In genomic region chr3:119463171-119464169, GRCh38 we compare ENCODE assay signal across 8 cellular contexts. TPM values are rescaled to one million over a fixed set of nuclear protein-coding genes. Genes with fewer than 3 reads are reported as not detected.
A peak's percentile ranks its signal among the peaks of the same experiment; 100 is the strongest.
DNase-seq lines count a peak whose midpoint lies in the region; ATAC-seq and TF ChIP-seq lines count a peak whose summit lies in the region.

TSS of gene TMEM39A (minus strand) at chr3:119463615. CDS start at chr3:119462074, 1,541 bp downstream.

- ATAC-seq in DND-41 (ENCODE audit: insufficient read depth, low read depth): peak; percentile 89

- intact Hi-C loops in activated T-helper 1 cell treated with anti-CD3 and anti-CD28 coated beads, Interleukin-12 subunit alpha, Interleukin-12 subunit beta, Interleukin-2, Interleukin-4 antibody, amounts not matched to agents 30 ng/mL and 10 ng/mL and 1 ng/mL, durations not matched to agents 14 hours and 24 hours and 36 hours (cut with micrococcal nuclease): loop anchor here (1.0 to 10.0 kb wide), 11 partner anchors 35 to 881 kb away; partner anchors contain the start of genes ARHGAP31, CD80, COX17 and LRRC58
- intact Hi-C loops in esophagus squamous epithelium (cut with DNase I): no loop called here

- H3K9me3 ChIP-seq in DND-41 (ENCODE audit: insufficient read depth, low read length, severe bottlenecking): no peaks in the 10 kb centered on the region
- no peaks in the 10 kb centered on the region for H3K9me3 ChIP-seq in GM23248 (ENCODE audit: low read depth)
- H3K9me3 ChIP-seq in esophagus squamous epithelium: no peaks in the 10 kb centered on the region

- no peaks in the 10 kb centered on the region for H4K20me1 ChIP-seq in DND-41 (ENCODE audit: insufficient read depth, low read length)
- no peaks in the 10 kb centered on the region; the same call in 1 of the 2 replicates for H4K20me1 ChIP-seq in GM23248 (ENCODE audit: insufficient read depth)

- no peaks in the 10 kb centered on the region for H3K9me2 ChIP-seq in GM23248 (ENCODE audit: insufficient read depth)

- H3K36me3 Mint-ChIP-seq in activated T-helper 1 cell treated with anti-CD3 and anti-CD28 coated beads, Interleukin-12 subunit alpha, Interleukin-12 subunit beta, Interleukin-2, Interleukin-4 antibody, amounts not matched to agents 30 ng/mL and 10 ng/mL and 1 ng/mL, durations not matched to agents 14 hours and 24 hours and 36 hours (ENCODE audit: low read depth): peaks cover 24% of the 10 kb centered on the region

- H3K27ac ChIP-seq in DND-41 (ENCODE audit: low read length) (peak within 1 kb of the TSS; percentile 78), GM23248 (peak within 1 kb of the TSS; percentile 94), esophagus squamous epithelium (peak within 1 kb of the TSS; percentile 87 to 93 (median 90))

- H3K9me3 Mint-ChIP-seq in activated T-helper 1 cell treated with anti-CD3 and anti-CD28 coated beads, Interleukin-12 subunit alpha, Interleukin-12 subunit beta, Interleukin-2, Interleukin-4 antibody, amounts not matched to agents 30 ng/mL and 10 ng/mL and 1 ng/mL, durations not matched to agents 14 hours and 24 hours and 36 hours: no peaks in the 10 kb centered on the region

- peaks cover 49% of the 10 kb centered on the region for H3K4me1 Mint-ChIP-seq in activated T-helper 1 cell treated with anti-CD3 and anti-CD28 coated beads, Interleukin-12 subunit alpha, Interleukin-12 subunit beta, Interleukin-2, Interleukin-4 antibody, amounts not matched to agents 30 ng/mL and 10 ng/mL and 1 ng/mL, durations not matched to agents 14 hours and 24 hours and 36 hours (ENCODE audit: low read depth)

- TF ChIP-seq CTCF in DND-41 (IDR thresholded peaks at IDR 0.05; ENCODE audit: borderline replicate concordance, extremely low read depth, low read length, poor library complexity, severe bottlenecking) (no peak), esophagus squamous epithelium (IDR thresholded peaks at IDR 0.05) (peak in 4 of 6 experiments; percentile 7 to 44 (median 26))

- H3K4me1 ChIP-seq in DND-41 (ENCODE audit: insufficient read depth, low read length) (peaks cover 45% of the 10 kb centered on the region), GM23248 (ENCODE audit: insufficient read depth) (peaks cover 23% of the 10 kb centered on the region), esophagus squamous epithelium (peaks cover 2 to 42% (median 7%) of the 10 kb centered on the region in 3 donors)

- peak within 1 kb of the TSS; percentile 78 for H2AFZ ChIP-seq in DND-41 (ENCODE audit: low read depth, low read length)
- H2AFZ ChIP-seq in GM23248: peak within 1 kb of the TSS; percentile 95

- H3K4me2 ChIP-seq in DND-41 (ENCODE audit: insufficient read depth, low read length) (peak within 1 kb of the TSS; percentile 66), GM23248 (ENCODE audit: unreplicated experiment) (peak within 1 kb of the TSS; percentile 91)

- in situ Hi-C loops in GM23248 (cut with MboI): no loop called here

- peak within 1 kb of the TSS; percentile 68 for H3K9ac ChIP-seq in DND-41 (ENCODE audit: low read depth, low read length)
- peak within 1 kb of the TSS; percentile 100 for H3K9ac ChIP-seq in GM23248

- DNase-seq in DND-41 (peak; percentile 97), GM23248 (peak; percentile 99), Kasumi-1 (lab: John Stamatoyannopoulos, UW) (peak; percentile 95 to 96), RPMI7951 (ENCODE audit: low read depth) (peak; percentile 98), esophagus squamous epithelium (lab: John Stamatoyannopoulos, UW) (peak; percentile 94), myocyte (ENCODE audit: low read depth) (peak; percentile 99)
- peak; percentile 98 for DNase-seq in activated T-helper 1 cell treated with anti-CD3 and anti-CD28 coated beads, Interleukin-12 subunit alpha, Interleukin-12 subunit beta, Interleukin-2, Interleukin-4 antibody, amounts not matched to agents 30 ng/mL and 10 ng/mL and 1 ng/mL, durations not matched to agents 14 hours and 24 hours and 36 hours (ENCODE audit: low spot score)
- peak; percentile 98 for DNase-seq in stimulated activated CD8-positive, alpha-beta memory T cell treated with anti-CD3 and anti-CD28 coated beads, Interleukin-7, amount 100 ng/mL, for 48 hours (ENCODE audit: extremely low read depth in 1 of 2, low read depth in 1 of 2)

- peak within 1 kb of the TSS; percentile 97 for H3K27ac Mint-ChIP-seq in activated T-helper 1 cell treated with anti-CD3 and anti-CD28 coated beads, Interleukin-12 subunit alpha, Interleukin-12 subunit beta, Interleukin-2, Interleukin-4 antibody, amounts not matched to agents 30 ng/mL and 10 ng/mL and 1 ng/mL, durations not matched to agents 14 hours and 24 hours and 36 hours

- 8 to 9% methylated on average over 51 of the region's 51 CpGs for WGBS in GM23248 (ENCODE audit: low coverage in 1 of 2, low lambda C conversion rate in 2 of 2, missing lambda C conversion rate in 2 of 2), 2 experiments
- WGBS in esophagus squamous epithelium, 2 donors: 5 to 6% methylated on average over 27 to 28 of the region's 51 CpGs

- H3K27me3 Mint-ChIP-seq in activated T-helper 1 cell treated with anti-CD3 and anti-CD28 coated beads, Interleukin-12 subunit alpha, Interleukin-12 subunit beta, Interleukin-2, Interleukin-4 antibody, amounts not matched to agents 30 ng/mL and 10 ng/mL and 1 ng/mL, durations not matched to agents 14 hours and 24 hours and 36 hours (ENCODE audit: insufficient read depth): peaks cover 3% of the 10 kb centered on the region

- H3K4me3 ChIP-seq in DND-41 (ENCODE audit: low read depth in 1 of 2, low read length in 2 of 2) (peak within 1 kb of the TSS; percentile 71 to 88), GM23248 (peak within 1 kb of the TSS; percentile 99), esophagus squamous epithelium (peak within 1 kb of the TSS; percentile 69 to 97 (median 90))

- TF ChIP-seq POLR2A in esophagus squamous epithelium (IDR thresholded peaks at IDR 0.05): peak in 3 of 4 donors; percentile 62 to 93 (median 89)

- H3K27me3 ChIP-seq in DND-41 (ENCODE audit: insufficient read depth, low read length, poor library complexity) (no peaks in the 10 kb centered on the region), GM23248 (replicated peaks; ENCODE audit: insufficient read depth) (no peaks in the 10 kb centered on the region), esophagus squamous epithelium (no peaks in the 10 kb centered on the region)

- no peaks in the 10 kb centered on the region for H3F3A ChIP-seq in GM23248 (ENCODE audit: insufficient read depth)

- peak within 1 kb of the TSS; percentile 98 for H3K4me3 Mint-ChIP-seq in activated T-helper 1 cell treated with anti-CD3 and anti-CD28 coated beads, Interleukin-12 subunit alpha, Interleukin-12 subunit beta, Interleukin-2, Interleukin-4 antibody, amounts not matched to agents 30 ng/mL and 10 ng/mL and 1 ng/mL, durations not matched to agents 14 hours and 24 hours and 36 hours

- peaks cover 48% of the 10 kb centered on the region for H3K79me2 ChIP-seq in DND-41 (ENCODE audit: insufficient read depth, low read length)
- H3K79me2 ChIP-seq in GM23248 (ENCODE audit: insufficient read depth): peaks cover 55% of the 10 kb centered on the region

- H3K36me3 ChIP-seq in DND-41 (ENCODE audit: insufficient read depth, low read length) (peaks cover 33% of the 10 kb centered on the region; the same call in 1 of the 2 replicates), GM23248 (ENCODE audit: low read depth) (peaks cover 34% of the 10 kb centered on the region), esophagus squamous epithelium (peaks cover 0 to 33% (median 2%) of the 10 kb centered on the region in 3 donors)

RNA-seq across cellular contexts. Expression of gene TMEM39A, which starts in this region (rescaled TPM):
- total RNA-seq in GM23248 (2014; rRNA removed; shearing (Covaris generic)): 78.8 and 105 TPM in 2 replicates
- 37.9 and 41.1 TPM in 2 replicates for polyA plus RNA-seq in GM23248 (2016; fragmentation: Nextera tagmentation; extraction: Ambion mirVana)
- total RNA-seq in RPMI7951 (2014; rRNA removed; shearing (Covaris generic)): 39.4 and 43.5 TPM in 2 replicates
- 51.3 and 56.9 TPM in 2 replicates for total RNA-seq in activated T-helper 1 cell treated with anti-CD3 and anti-CD28 coated beads, Interleukin-12 subunit alpha, Interleukin-12 subunit beta, Interleukin-2, Interleukin-4 antibody, amounts not matched to agents 30 ng/mL and 10 ng/mL and 1 ng/mL, durations not matched to agents 14 hours and 24 hours and 36 hours
- total RNA-seq in esophagus squamous epithelium: 10 to 100 TPM; 14.3 to 26.5 (median 21.0) TPM
- total RNA-seq in myocyte: 29.2 and 54.1 TPM in 2 replicates
- 39.2 TPM for polyA plus RNA-seq in myocyte (2012)

Comparison
In these comparisons a context has a peak if more than half of its experiments do, and no peak if none do; other contexts are left out.
1. Peak in every context shown above with its lines: DNase-seq, ATAC-seq, H3K4me3 ChIP-seq and H3K27ac ChIP-seq.